In the genomic region with DNA sequence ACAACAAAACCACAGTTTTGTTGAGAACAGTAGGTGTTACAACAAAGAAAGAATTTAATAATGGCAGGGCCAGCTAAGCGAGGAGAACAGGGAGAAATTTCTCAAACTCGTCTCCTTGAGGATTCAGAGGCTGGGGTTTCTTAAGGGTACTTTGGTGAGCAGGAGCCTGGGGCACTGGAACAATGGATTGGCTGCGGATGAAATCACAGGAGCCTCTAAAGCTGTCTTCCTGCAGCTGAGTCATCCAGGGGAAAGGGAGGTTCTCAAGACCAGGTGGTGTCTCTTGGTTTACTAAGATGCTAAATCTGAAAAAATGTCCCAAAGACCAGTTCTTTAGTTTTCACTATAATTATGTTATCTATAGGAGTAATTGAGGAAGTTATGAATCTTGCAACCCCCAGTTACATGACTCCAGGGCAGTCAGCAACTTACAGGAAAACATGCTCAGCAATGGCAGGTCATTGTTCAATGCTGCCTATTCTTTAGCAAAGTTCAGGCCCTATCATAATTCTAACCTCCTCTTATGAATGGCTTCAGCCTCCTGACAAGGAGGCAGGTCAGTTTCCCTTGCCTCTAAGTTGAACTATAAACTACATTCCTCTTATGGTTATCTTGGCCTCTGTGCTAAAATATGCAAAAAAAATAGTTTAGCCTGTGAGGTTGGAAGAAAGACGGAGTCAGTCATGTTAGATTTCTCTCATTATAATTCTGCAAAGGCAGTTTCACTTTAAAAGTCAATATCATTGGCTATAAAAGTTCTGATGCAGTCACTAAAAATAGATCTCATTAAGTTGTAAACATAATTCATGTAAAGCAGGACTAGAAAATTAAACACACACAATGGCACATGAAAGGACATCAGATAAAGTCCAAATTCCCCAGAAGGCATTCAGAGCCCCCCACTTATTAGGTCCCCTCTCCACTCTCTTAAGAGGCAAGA, we compare ENCODE assay signal across 16 cellular contexts.
DNase-seq lines count a peak whose midpoint lies in the region; ATAC-seq and TF ChIP-seq lines count a peak whose summit lies in the region.
"Had no signal": no experiment of that assay in that cellular context is flagged by ENCODE, and none has a peak within 500 bp of the region (broad histone marks: within the 10 kb centered on the region; RNA-seq: fewer than 3 reads in every experiment).

No MANE protein-coding gene starts in this region.

- no peaks in the 10 kb centered on the region for H3K27me3 Mint-ChIP-seq in nephron (ENCODE audit: low read depth)

- TF ChIP-seq CTCF in VCaP (conservative IDR thresholded peaks at IDR 0.05) (no peak), foreskin keratinocyte (conservative IDR thresholded peaks at IDR 0.05) (no peak), nephron (IDR thresholded peaks at IDR 0.05; ENCODE audit: unreplicated experiment in 3 of 3) (no peak)

- H3K9me3 Mint-ChIP-seq in nephron = no peaks in the 10 kb centered on the region

- H3K27me3 ChIP-seq in foreskin keratinocyte = no peaks in the 10 kb centered on the region
- H3K27me3 ChIP-seq: gastroesophageal sphincter had no signal

- no peaks in the 10 kb centered on the region for H3K36me3 Mint-ChIP-seq in nephron (ENCODE audit: low read depth)

- H3K27ac ChIP-seq in VCaP (peak overlapping the region; percentile 19; the same call in 1 of the 2 replicates), foreskin keratinocyte (no peak overlapping the region)
- H3K27ac ChIP-seq: gastroesophageal sphincter, left ventricle myocardium inferior had no signal

- peak overlapping the region in 1 of 3 experiments; percentile 15 for H3K4me3 Mint-ChIP-seq in nephron
- H3K4me3 Mint-ChIP-seq: neural crest cell had no signal

- peak; percentile 95 for ATAC-seq in foreskin keratinocyte
- ATAC-seq: gastroesophageal sphincter had no signal

- H3K4me1 ChIP-seq in foreskin keratinocyte = peaks cover 4% of the 10 kb centered on the region
- H3K4me1 ChIP-seq: left ventricle myocardium inferior had no signal

- peak overlapping the region; percentile 87 to 96 (median 89) for H3K27ac Mint-ChIP-seq in nephron

- DNase-seq in ELR (ENCODE audit: low read depth) (peak; percentile 13), foreskin keratinocyte (peak; percentile 47 to 74), middle frontal gyrus (ENCODE audit: extremely low spot score, low spot score) (no peak), NCI-H146 treated with DMSO at 0.1 percent for 48 hours (lab: John Stamatoyannopoulos, UW; ENCODE audit: unreplicated experiment) (no peak), COR-L47 (lab: John Stamatoyannopoulos, UW) (no peak), COLO668 (lab: John Stamatoyannopoulos, UW; ENCODE audit: unreplicated experiment) (no peak)
- DNase-seq: activated T-cell treated with anti-CD3 and anti-CD28 coated beads, Interleukin-2, amount 50 U/mL, for 48 hours; Calu3; left ventricle myocardium inferior; NCI-H2081 treated with DMSO at 0.1 percent for 48 hours; SHP77 treated with DMSO at 0.1 percent for 48 hours; T1000 had no signal

- H3K4me1 Mint-ChIP-seq in nephron = peaks cover 9% of the 10 kb centered on the region

Comparison
In these comparisons a context has a peak if more than half of its experiments do, and no peak if none do; other contexts are left out.
1. DNase-seq: peak in ELR (single experiment) and foreskin keratinocyte (2 of 2); none in middle frontal gyrus (single experiment), NCI-H146 treated with DMSO at 0.1 percent for 48 hours (single experiment), COR-L47 (single experiment) and COLO668 (single experiment).